1 cellular context compared by ENCODE assay signal in genomic region chr6:38846844-38847243, GRCh38.
TF ChIP-seq lines count a peak whose summit lies in the region.

No MANE protein-coding gene starts in this region.

TF ChIP-seq in K562, 482 proteins besides CTCF, POLR2A, EP300 and RAD21 (continued from another document):
- TF ChIP-seq DEAF1 (CRISPR knock-in tag; IDR thresholded peaks at IDR 0.05) (no peak), FOSL1 (tag; conservative IDR thresholded peaks at IDR 0.05) (peak; percentile 73; the same call in 1 of the 2 replicates), GTF3C2 (IDR thresholded peaks at IDR 0.05; ENCODE audit: borderline replicate concordance, extremely low read depth, insufficient read length) (no peak), ELK1 (CRISPR knock-in tag; IDR thresholded peaks at IDR 0.05) (no peak), PCBP2 (IDR thresholded peaks at IDR 0.05; ENCODE audit: low read depth, low read length, poor library complexity, severe bottlenecking) (no peak), HDGF (IDR thresholded peaks at IDR 0.05) (no peak), ZNF395 (CRISPR knock-in tag; IDR thresholded peaks at IDR 0.05) (no peak), MBD1 (CRISPR knock-in tag; IDR thresholded peaks at IDR 0.05) (no peak), ZNF239 (CRISPR knock-in tag; IDR thresholded peaks at IDR 0.05) (no peak), NFRKB (IDR thresholded peaks at IDR 0.05; ENCODE audit: low read depth) (no peak), NR0B1 (IDR thresholded peaks at IDR 0.05; ENCODE audit: partially characterized antibody) (no peak), MYC (IDR thresholded peaks at IDR 0.05; ENCODE audit: low read depth, low read length) (no peak), MYC (CRISPR knock-in tag; IDR thresholded peaks at IDR 0.05; ENCODE audit: borderline replicate concordance, low read depth) (no peak)
